Comparison of ENCODE assay signal across 1 cellular context in genomic region chr4:153249199-153250154, GRCh38.
TF ChIP-seq lines count a peak whose summit lies in the region.

No MANE protein-coding gene starts in this region.

TF ChIP-seq in K562, 482 proteins besides CTCF, POLR2A, EP300 and RAD21 (continued from another document):
- TF ChIP-seq HINFP (tag; conservative IDR thresholded peaks at IDR 0.05; ENCODE audit: low read depth) (peak; percentile 49; the same call in 1 of the 2 replicates), CXXC5 (CRISPR knock-in tag; IDR thresholded peaks at IDR 0.05) (peak; percentile 21; the same call in 1 of the 2 replicates), IRF1 (CRISPR knock-in tag; IDR thresholded peaks at IDR 0.05; ENCODE audit: borderline replicate concordance) (no peak), POLR2AphosphoS2 (IDR thresholded peaks at IDR 0.05; ENCODE audit: low read length) (no peak), ZNF57 (CRISPR knock-in tag; IDR thresholded peaks at IDR 0.05) (no peak), HNRNPLL (IDR thresholded peaks at IDR 0.05; ENCODE audit: low read depth, low read length, poor library complexity, severe bottlenecking) (no peak), E2F5 (CRISPR knock-in tag; IDR thresholded peaks at IDR 0.05) (no peak), NRF1 (conservative IDR thresholded peaks at IDR 0.05 in 1 of 2, IDR thresholded peaks at IDR 0.05 in 1 of 2) (peak; percentile 62 to 64), ZNF12 (CRISPR knock-in tag; IDR thresholded peaks at IDR 0.05) (0 out of 2 replicates have a peak, but pooled peaks have one; percentile 49), NFE2L1 (tag; IDR thresholded peaks at IDR 0.05; ENCODE audit: borderline replicate concordance, low read depth) (no peak), CEBPG (CRISPR knock-in tag; IDR thresholded peaks at IDR 0.05) (no peak), CEBPG (tag; conservative IDR thresholded peaks at IDR 0.05 in 1 of 2, IDR thresholded peaks at IDR 0.05 in 1 of 2) (no peak), NFYB (IDR thresholded peaks at IDR 0.05; ENCODE audit: extremely low read depth, insufficient read length) (no peak), ZNF407 (IDR thresholded peaks at IDR 0.05; ENCODE audit: low read depth) (no peak), STAT5B (CRISPR knock-in tag; IDR thresholded peaks at IDR 0.05) (no peak)
TF ChIP-seq in K562: peak in this region for 8.
